Comparison of ENCODE assay signal across 1 cellular context in the genomic region with DNA sequence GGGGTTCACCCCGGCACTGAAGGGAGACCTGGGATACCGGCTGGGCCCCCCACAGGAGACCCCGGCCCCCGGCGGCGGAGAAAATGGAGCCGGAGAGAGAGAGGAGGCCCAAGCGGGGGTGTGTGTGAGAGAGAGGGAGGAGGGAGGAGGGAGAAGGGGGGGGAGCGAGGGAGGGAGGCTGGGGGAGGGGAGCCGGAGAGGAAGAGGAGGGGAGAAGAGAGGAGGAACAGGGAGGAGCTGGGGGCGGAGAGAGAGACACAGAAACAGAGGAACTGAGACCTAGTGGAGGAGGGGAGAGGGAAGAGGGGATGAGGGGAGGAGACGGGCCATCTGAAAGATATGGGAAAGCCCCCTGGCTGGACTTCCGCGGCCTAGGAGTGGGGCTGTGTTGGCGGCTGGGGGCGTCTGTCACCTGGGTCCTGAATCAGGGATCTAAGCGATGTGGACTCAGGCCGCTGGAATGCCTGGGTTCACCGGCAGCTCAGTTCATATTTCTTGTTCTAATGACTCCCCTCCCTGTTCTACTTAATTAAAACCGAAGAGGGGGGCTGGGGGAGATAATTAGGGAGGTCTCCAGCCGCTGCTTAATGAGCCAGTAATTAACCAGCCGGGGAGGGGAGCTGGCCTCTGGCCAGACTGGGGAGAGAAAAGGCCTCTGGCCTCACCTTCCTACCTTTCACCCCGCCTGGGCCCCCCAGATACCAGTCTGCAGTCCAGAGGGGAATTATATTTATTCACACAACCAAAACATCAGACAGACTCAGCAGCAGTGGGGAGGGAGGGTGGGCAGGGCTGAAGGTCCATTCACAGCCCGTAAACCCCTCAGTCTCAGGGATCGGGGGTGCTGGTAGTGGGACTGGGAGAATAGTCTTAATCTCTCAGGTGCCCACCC.
TF ChIP-seq lines count a peak whose summit lies in the region.

A gene with protein sequence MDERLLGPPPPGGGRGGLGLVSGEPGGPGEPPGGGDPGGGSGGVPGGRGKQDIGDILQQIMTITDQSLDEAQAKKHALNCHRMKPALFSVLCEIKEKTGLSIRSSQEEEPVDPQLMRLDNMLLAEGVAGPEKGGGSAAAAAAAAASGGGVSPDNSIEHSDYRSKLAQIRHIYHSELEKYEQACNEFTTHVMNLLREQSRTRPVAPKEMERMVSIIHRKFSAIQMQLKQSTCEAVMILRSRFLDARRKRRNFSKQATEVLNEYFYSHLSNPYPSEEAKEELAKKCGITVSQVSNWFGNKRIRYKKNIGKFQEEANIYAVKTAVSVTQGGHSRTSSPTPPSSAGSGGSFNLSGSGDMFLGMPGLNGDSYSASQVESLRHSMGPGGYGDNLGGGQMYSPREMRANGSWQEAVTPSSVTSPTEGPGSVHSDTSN (minus strand): TSS at position 149 of the 892 bp plus-strand sequence. CDS start 287 bp downstream, outside the sequence.

TF ChIP-seq in K562, 482 proteins besides CTCF, POLR2A, EP300 and RAD21 (continued from another document and continues in another):
- TF ChIP-seq, protein P1, sequence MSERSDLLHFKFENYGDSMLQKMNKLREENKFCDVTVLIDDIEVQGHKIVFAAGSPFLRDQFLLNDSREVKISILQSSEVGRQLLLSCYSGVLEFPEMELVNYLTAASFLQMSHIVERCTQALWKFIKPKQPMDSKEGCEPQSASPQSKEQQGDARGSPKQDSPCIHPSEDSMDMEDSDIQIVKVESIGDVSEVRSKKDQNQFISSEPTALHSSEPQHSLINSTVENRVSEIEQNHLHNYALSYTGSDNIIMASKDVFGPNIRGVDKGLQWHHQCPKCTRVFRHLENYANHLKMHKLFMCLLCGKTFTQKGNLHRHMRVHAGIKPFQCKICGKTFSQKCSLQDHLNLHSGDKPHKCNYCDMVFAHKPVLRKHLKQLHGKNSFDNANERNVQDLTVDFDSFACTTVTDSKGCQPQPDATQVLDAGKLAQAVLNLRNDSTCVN (CRISPR knock-in tag; IDR thresholded peaks at IDR 0.05) = peak; percentile 81; the same call in 1 of the 2 replicates
- TF ChIP-seq, protein P2, sequence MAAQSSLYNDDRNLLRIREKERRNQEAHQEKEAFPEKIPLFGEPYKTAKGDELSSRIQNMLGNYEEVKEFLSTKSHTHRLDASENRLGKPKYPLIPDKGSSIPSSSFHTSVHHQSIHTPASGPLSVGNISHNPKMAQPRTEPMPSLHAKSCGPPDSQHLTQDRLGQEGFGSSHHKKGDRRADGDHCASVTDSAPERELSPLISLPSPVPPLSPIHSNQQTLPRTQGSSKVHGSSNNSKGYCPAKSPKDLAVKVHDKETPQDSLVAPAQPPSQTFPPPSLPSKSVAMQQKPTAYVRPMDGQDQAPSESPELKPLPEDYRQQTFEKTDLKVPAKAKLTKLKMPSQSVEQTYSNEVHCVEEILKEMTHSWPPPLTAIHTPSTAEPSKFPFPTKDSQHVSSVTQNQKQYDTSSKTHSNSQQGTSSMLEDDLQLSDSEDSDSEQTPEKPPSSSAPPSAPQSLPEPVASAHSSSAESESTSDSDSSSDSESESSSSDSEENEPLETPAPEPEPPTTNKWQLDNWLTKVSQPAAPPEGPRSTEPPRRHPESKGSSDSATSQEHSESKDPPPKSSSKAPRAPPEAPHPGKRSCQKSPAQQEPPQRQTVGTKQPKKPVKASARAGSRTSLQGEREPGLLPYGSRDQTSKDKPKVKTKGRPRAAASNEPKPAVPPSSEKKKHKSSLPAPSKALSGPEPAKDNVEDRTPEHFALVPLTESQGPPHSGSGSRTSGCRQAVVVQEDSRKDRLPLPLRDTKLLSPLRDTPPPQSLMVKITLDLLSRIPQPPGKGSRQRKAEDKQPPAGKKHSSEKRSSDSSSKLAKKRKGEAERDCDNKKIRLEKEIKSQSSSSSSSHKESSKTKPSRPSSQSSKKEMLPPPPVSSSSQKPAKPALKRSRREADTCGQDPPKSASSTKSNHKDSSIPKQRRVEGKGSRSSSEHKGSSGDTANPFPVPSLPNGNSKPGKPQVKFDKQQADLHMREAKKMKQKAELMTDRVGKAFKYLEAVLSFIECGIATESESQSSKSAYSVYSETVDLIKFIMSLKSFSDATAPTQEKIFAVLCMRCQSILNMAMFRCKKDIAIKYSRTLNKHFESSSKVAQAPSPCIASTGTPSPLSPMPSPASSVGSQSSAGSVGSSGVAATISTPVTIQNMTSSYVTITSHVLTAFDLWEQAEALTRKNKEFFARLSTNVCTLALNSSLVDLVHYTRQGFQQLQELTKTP (IDR thresholded peaks at IDR 0.05; ENCODE audit: low read depth in 1 of 2, partially characterized antibody in 2 of 2) = peak in 1 of 2 experiments; percentile 55
- peak; percentile 48 for TF ChIP-seq CREM (IDR thresholded peaks at IDR 0.05; ENCODE audit: low read depth)
- no peak for TF ChIP-seq ZNF57 (CRISPR knock-in tag; IDR thresholded peaks at IDR 0.05)
- TF ChIP-seq, protein P3, sequence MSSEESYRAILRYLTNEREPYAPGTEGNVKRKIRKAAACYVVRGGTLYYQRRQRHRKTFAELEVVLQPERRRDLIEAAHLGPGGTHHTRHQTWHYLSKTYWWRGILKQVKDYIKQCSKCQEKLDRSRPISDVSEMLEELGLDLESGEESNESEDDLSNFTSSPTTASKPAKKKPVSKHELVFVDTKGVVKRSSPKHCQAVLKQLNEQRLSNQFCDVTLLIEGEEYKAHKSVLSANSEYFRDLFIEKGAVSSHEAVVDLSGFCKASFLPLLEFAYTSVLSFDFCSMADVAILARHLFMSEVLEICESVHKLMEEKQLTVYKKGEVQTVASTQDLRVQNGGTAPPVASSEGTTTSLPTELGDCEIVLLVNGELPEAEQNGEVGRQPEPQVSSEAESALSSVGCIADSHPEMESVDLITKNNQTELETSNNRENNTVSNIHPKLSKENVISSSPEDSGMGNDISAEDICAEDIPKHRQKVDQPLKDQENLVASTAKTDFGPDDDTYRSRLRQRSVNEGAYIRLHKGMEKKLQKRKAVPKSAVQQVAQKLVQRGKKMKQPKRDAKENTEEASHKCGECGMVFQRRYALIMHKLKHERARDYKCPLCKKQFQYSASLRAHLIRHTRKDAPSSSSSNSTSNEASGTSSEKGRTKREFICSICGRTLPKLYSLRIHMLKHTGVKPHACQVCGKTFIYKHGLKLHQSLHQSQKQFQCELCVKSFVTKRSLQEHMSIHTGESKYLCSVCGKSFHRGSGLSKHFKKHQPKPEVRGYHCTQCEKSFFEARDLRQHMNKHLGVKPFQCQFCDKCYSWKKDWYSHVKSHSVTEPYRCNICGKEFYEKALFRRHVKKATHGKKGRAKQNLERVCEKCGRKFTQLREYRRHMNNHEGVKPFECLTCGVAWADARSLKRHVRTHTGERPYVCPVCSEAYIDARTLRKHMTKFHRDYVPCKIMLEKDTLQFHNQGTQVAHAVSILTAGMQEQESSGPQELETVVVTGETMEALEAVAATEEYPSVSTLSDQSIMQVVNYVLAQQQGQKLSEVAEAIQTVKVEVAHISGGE (CRISPR knock-in tag; IDR thresholded peaks at IDR 0.05) = 0 out of 6 replicates have a peak, but pooled peaks of 1 of the 3 experiments have one; percentile 43
- no peak for TF ChIP-seq EZH2 (IDR thresholded peaks at IDR 0.05; ENCODE audit: borderline replicate concordance, low read depth, low read length)
- TF ChIP-seq, protein P4, sequence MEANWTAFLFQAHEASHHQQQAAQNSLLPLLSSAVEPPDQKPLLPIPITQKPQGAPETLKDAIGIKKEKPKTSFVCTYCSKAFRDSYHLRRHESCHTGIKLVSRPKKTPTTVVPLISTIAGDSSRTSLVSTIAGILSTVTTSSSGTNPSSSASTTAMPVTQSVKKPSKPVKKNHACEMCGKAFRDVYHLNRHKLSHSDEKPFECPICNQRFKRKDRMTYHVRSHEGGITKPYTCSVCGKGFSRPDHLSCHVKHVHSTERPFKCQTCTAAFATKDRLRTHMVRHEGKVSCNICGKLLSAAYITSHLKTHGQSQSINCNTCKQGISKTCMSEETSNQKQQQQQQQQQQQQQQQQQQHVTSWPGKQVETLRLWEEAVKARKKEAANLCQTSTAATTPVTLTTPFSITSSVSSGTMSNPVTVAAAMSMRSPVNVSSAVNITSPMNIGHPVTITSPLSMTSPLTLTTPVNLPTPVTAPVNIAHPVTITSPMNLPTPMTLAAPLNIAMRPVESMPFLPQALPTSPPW (CRISPR knock-in tag; IDR thresholded peaks at IDR 0.05) = peak; percentile 100
- no peak for TF ChIP-seq SRSF3 (IDR thresholded peaks at IDR 0.05; ENCODE audit: insufficient read depth, low read length)
- no peak for TF ChIP-seq C11orf30 (IDR thresholded peaks at IDR 0.05; ENCODE audit: low read depth)
- no peak; a peak in 1 of 4 replicates for TF ChIP-seq KDM4B (IDR thresholded peaks at IDR 0.05; ENCODE audit: borderline replicate concordance in 2 of 2, low read depth in 1 of 2)
- peak in 1 of 2 experiments; percentile 70; a peak in 2 of 4 replicates for TF ChIP-seq TRIM24 (IDR thresholded peaks at IDR 0.05)
- TF ChIP-seq SMARCC2 (IDR thresholded peaks at IDR 0.05; ENCODE audit: low read depth) = peak; percentile 37; the same call in 1 of the 2 replicates
- peak in 1 of 2 experiments; percentile 54; a peak in 2 of 4 replicates for TF ChIP-seq SIN3A (IDR thresholded peaks at IDR 0.05; ENCODE audit: borderline replicate concordance in 2 of 2, control insufficient read depth in 1 of 2, low read depth in 2 of 2, low read length in 2 of 2)
- TF ChIP-seq POLR2AphosphoS5 (IDR thresholded peaks at IDR 0.05; ENCODE audit: control insufficient read depth, insufficient read depth, low read depth, low read length) = peak; percentile 42; the same call in 1 of the 2 replicates
- TF ChIP-seq CBX3 (IDR thresholded peaks at IDR 0.05; ENCODE audit: borderline replicate concordance in 1 of 2, low read length in 2 of 2) = peak in 1 of 2 experiments; percentile 22; a peak in 1 of 3 replicates
- TF ChIP-seq TAF9B (IDR thresholded peaks at IDR 0.05; ENCODE audit: partially characterized antibody) = peak; percentile 44
- peak; percentile 100 for TF ChIP-seq ZNF263 (CRISPR knock-in tag; IDR thresholded peaks at IDR 0.05; ENCODE audit: borderline replicate concordance)
- TF ChIP-seq, protein P5, sequence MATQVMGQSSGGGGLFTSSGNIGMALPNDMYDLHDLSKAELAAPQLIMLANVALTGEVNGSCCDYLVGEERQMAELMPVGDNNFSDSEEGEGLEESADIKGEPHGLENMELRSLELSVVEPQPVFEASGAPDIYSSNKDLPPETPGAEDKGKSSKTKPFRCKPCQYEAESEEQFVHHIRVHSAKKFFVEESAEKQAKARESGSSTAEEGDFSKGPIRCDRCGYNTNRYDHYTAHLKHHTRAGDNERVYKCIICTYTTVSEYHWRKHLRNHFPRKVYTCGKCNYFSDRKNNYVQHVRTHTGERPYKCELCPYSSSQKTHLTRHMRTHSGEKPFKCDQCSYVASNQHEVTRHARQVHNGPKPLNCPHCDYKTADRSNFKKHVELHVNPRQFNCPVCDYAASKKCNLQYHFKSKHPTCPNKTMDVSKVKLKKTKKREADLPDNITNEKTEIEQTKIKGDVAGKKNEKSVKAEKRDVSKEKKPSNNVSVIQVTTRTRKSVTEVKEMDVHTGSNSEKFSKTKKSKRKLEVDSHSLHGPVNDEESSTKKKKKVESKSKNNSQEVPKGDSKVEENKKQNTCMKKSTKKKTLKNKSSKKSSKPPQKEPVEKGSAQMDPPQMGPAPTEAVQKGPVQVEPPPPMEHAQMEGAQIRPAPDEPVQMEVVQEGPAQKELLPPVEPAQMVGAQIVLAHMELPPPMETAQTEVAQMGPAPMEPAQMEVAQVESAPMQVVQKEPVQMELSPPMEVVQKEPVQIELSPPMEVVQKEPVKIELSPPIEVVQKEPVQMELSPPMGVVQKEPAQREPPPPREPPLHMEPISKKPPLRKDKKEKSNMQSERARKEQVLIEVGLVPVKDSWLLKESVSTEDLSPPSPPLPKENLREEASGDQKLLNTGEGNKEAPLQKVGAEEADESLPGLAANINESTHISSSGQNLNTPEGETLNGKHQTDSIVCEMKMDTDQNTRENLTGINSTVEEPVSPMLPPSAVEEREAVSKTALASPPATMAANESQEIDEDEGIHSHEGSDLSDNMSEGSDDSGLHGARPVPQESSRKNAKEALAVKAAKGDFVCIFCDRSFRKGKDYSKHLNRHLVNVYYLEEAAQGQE (CRISPR knock-in tag; IDR thresholded peaks at IDR 0.05; ENCODE audit: low read depth) = peak; percentile 62; the same call in 1 of the 2 replicates
- peak; percentile 82; the same call in 1 of the 2 replicates for TF ChIP-seq ZNF830 (CRISPR knock-in tag; IDR thresholded peaks at IDR 0.05)
- 0 out of 2 replicates have a peak, but pooled peaks have one; percentile 58 for TF ChIP-seq ZBED1 (IDR thresholded peaks at IDR 0.05)
- no peak for TF ChIP-seq U2AF1 (optimal IDR thresholded peaks at IDR 0.05; ENCODE audit: low read depth, low read length)
- TF ChIP-seq MTF1 (CRISPR knock-in tag; IDR thresholded peaks at IDR 0.05; ENCODE audit: borderline replicate concordance) = no peak
- peak; percentile 82 for TF ChIP-seq SUPT5H (IDR thresholded peaks at IDR 0.05)
- TF ChIP-seq ZFP30 (CRISPR knock-in tag; IDR thresholded peaks at IDR 0.05; ENCODE audit: borderline replicate concordance) = no peak
- no peak for TF ChIP-seq ZC3H4 (CRISPR knock-in tag; IDR thresholded peaks at IDR 0.05; ENCODE audit: borderline replicate concordance)
- TF ChIP-seq, protein P6, sequence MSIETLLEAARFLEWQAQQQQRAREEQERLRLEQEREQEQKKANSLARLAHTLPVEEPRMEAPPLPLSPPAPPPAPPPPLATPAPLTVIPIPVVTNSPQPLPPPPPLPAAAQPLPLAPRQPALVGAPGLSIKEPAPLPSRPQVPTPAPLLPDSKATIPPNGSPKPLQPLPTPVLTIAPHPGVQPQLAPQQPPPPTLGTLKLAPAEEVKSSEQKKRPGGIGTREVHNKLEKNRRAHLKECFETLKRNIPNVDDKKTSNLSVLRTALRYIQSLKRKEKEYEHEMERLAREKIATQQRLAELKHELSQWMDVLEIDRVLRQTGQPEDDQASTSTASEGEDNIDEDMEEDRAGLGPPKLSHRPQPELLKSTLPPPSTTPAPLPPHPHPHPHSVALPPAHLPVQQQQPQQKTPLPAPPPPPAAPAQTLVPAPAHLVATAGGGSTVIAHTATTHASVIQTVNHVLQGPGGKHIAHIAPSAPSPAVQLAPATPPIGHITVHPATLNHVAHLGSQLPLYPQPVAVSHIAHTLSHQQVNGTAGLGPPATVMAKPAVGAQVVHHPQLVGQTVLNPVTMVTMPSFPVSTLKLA (conservative IDR thresholded peaks at IDR 0.05) = peak; percentile 50 to 61; a peak in 2 of 4 replicates
- TF ChIP-seq, protein P7, sequence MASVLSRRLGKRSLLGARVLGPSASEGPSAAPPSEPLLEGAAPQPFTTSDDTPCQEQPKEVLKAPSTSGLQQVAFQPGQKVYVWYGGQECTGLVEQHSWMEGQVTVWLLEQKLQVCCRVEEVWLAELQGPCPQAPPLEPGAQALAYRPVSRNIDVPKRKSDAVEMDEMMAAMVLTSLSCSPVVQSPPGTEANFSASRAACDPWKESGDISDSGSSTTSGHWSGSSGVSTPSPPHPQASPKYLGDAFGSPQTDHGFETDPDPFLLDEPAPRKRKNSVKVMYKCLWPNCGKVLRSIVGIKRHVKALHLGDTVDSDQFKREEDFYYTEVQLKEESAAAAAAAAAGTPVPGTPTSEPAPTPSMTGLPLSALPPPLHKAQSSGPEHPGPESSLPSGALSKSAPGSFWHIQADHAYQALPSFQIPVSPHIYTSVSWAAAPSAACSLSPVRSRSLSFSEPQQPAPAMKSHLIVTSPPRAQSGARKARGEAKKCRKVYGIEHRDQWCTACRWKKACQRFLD (CRISPR knock-in tag; IDR thresholded peaks at IDR 0.05) = peak; percentile 63; the same call in 1 of the 2 replicates
- TF ChIP-seq HDAC3 (IDR thresholded peaks at IDR 0.05; ENCODE audit: borderline replicate concordance, partially characterized antibody) = peak; percentile 18
- TF ChIP-seq OTX1 (CRISPR knock-in tag; IDR thresholded peaks at IDR 0.05) = peak; percentile 97
- peak; percentile 64 for TF ChIP-seq ETV1 (tag; conservative IDR thresholded peaks at IDR 0.05; ENCODE audit: low read depth)
- peak in 1 of 2 experiments; percentile 29; a peak in 1 of 4 replicates for TF ChIP-seq SRF (CRISPR knock-in tag; IDR thresholded peaks at IDR 0.05)
- no peak for TF ChIP-seq ZNF239 (CRISPR knock-in tag; IDR thresholded peaks at IDR 0.05)
- peak; percentile 76 for TF ChIP-seq LEF1 (IDR thresholded peaks at IDR 0.05)
